13 cellular contexts compared by ENCODE assay signal in the genomic region with DNA sequence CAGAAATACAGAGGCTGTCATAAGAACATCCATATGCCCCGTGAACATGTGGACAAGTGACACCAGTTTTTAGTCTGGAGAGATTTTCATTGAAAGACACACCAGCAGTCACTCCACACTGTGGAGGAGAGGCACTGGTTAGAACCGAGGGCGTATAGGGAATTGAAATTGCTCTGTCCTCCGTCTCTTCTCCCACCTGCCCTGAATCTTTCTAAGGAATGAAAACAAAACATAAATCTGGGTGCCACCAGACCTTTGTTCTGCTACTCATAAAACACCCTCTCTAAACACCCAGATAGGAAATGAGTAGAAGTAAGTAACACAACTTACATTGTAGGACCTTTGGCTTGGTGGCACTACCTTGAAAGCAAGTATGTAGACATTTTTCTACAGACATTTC. TPM values are rescaled to one million over a fixed set of nuclear protein-coding genes. Genes with fewer than 3 reads are reported as not detected.
DNase-seq lines count a peak whose midpoint lies in the region; ATAC-seq and TF ChIP-seq lines count a peak whose summit lies in the region.
"Had no signal": no experiment of that assay in that cellular context is flagged by ENCODE, and none has a peak within 500 bp of the region (broad histone marks: within the 10 kb centered on the region; RNA-seq: fewer than 3 reads in every experiment).

No MANE protein-coding gene starts in this region.

- H3K36me3 Mint-ChIP-seq in T-helper 17 cell (ENCODE audit: low read depth) = peaks cover 2% of the 10 kb centered on the region

- no peak for TF ChIP-seq POLR2A in suprapubic skin (IDR thresholded peaks at IDR 0.05)

- peaks cover 9% of the 10 kb centered on the region for H3K4me1 Mint-ChIP-seq in T-helper 17 cell

- intact Hi-C loops in left ventricle myocardium inferior (cut with micrococcal nuclease) = no loop called here
- intact Hi-C loops in left cardiac atrium (cut with DNase I) = no loop called here

- H3K36me3 ChIP-seq in left ventricle myocardium inferior (no peaks in the 10 kb centered on the region), iPS-15b (ENCODE audit: control insufficient read depth, insufficient read depth, low read length) (no peaks in the 10 kb centered on the region), suprapubic skin (no peaks in the 10 kb centered on the region)

- no peaks in the 10 kb centered on the region for H3K9me3 ChIP-seq in left ventricle myocardium inferior (replicated peaks)
- H3K9me3 ChIP-seq in T-helper 17 cell (ENCODE audit: control insufficient read depth, low read length, poor library complexity, severe bottlenecking) = no peaks in the 10 kb centered on the region
- no peaks in the 10 kb centered on the region for H3K9me3 ChIP-seq in iPS-15b (ENCODE audit: control insufficient read depth, insufficient read depth, low read length)
- H3K9me3 ChIP-seq in suprapubic skin = no peaks in the 10 kb centered on the region

- DNase-seq in left ventricle myocardium inferior (no peak), left cardiac atrium (no peak), T-helper 17 cell (no peak), suprapubic skin (ENCODE audit: low spot score in 2 of 2) (no peak), cerebellar nuclear complex (lab: John Stamatoyannopoulos, UW) (no peak)
- DNase-seq: activated CD4-positive, alpha-beta T cell treated with anti-CD3 and anti-CD28 coated beads for 4 hours; amniotic stem cell; NCI-H446 treated with DMSO at 0.1 percent for 48 hours; SIG-M5 had no signal

- TF ChIP-seq EP300 in suprapubic skin (IDR thresholded peaks at IDR 0.05) = no peak

- H3K27ac ChIP-seq in left ventricle myocardium inferior (replicated peaks) = no peak overlapping the region
- no peak overlapping the region for H3K27ac ChIP-seq in suprapubic skin

- WGBS in suprapubic skin = 47% methylated on average over 4 of the region's 4 CpGs

- H3K27me3 ChIP-seq in left ventricle myocardium inferior (ENCODE audit: low read depth) = peaks cover 95% of the 10 kb centered on the region
- H3K27me3 ChIP-seq in iPS-15b (ENCODE audit: control insufficient read depth, insufficient read depth, low read length) = peaks cover 31% of the 10 kb centered on the region
- peaks cover 6% of the 10 kb centered on the region for H3K27me3 ChIP-seq in suprapubic skin

- peaks cover 22% of the 10 kb centered on the region for H3K4me1 ChIP-seq in left ventricle myocardium inferior
- peaks cover 15% of the 10 kb centered on the region for H3K4me1 ChIP-seq in iPS-15b (ENCODE audit: control insufficient read depth, insufficient read depth, low read length)
- H3K4me1 ChIP-seq in suprapubic skin = peaks cover 30% of the 10 kb centered on the region

- no peak overlapping the region for H3K27ac Mint-ChIP-seq in T-helper 17 cell

- no peak overlapping the region for H3K9ac ChIP-seq in iPS-15b (ENCODE audit: low read depth, low read length)

- peak overlapping the region; percentile 77 for H3K4me3 Mint-ChIP-seq in T-helper 17 cell

- peaks cover 91% of the 10 kb centered on the region for H3K27me3 Mint-ChIP-seq in T-helper 17 cell

- no peak for ATAC-seq in left cardiac atrium
- no peak for ATAC-seq in T-helper 17 cell
- ATAC-seq in HG02678 (IDR thresholded peaks at IDR 0.05; ENCODE audit: unreplicated experiment) = no peak
- no peak for ATAC-seq in GM21447 (IDR thresholded peaks at IDR 0.05; ENCODE audit: unreplicated experiment)
- ATAC-seq: GM12878 had no signal

- peak overlapping the region; percentile 72 for H3K4me3 ChIP-seq in left ventricle myocardium inferior
- peak overlapping the region; percentile 83 for H3K4me3 ChIP-seq in iPS-15b (ENCODE audit: low read depth, low read length)
- H3K4me3 ChIP-seq in suprapubic skin = peak overlapping the region; percentile 71

- no peak for TF ChIP-seq CTCF in left ventricle myocardium inferior (IDR thresholded peaks at IDR 0.05; ENCODE audit: borderline replicate concordance)
- TF ChIP-seq CTCF in suprapubic skin (IDR thresholded peaks at IDR 0.05) = no peak

RNA-seq across cellular contexts. Expression of a gene that starts 37.1 kb away (rescaled TPM):
- total RNA-seq in left ventricle myocardium inferior (8.3 TPM), left cardiac atrium (10 to 100 TPM in 1 of 2 donors, 1 to 10 TPM in 1; 8.5 to 19.1 TPM), T-helper 17 cell (10 to 100 TPM in 1 of 2 donors, 1 to 10 TPM in 1; 2.3 to 51.1 TPM), suprapubic skin (10 to 100 TPM; 19.1 to 39.5 (median 22.8) TPM)
